ENCODE assay signal across 28 cellular contexts in genomic region chr17:64771980-64772844, GRCh38.
DNase-seq lines count a peak whose midpoint lies in the region; ATAC-seq, FAIRE-seq and TF ChIP-seq lines count a peak whose summit lies in the region.
"Had no signal": no experiment of that assay in that cellular context is flagged by ENCODE, and none has a peak within 500 bp of the region (broad histone marks: within the 10 kb centered on the region; RNA-seq: fewer than 3 reads in every experiment).

No MANE protein-coding gene starts in this region.

- in situ Hi-C loops in GM23248 (cut with MboI), result no loop called here

- no peak overlapping the region for H2BK20ac ChIP-seq in H1 (ENCODE audit: low read length)

- no peak overlapping the region for H2AFZ ChIP-seq in H1 (ENCODE audit: low read length)
- no peak overlapping the region for H2AFZ ChIP-seq in GM23248

- no peak for TF ChIP-seq RAD21 in H1 (IDR thresholded peaks at IDR 0.05 in 1 of 2, conservative IDR thresholded peaks at IDR 0.05 in 1 of 2; ENCODE audit: low read depth in 2 of 2, low read length in 2 of 2)

- TF ChIP-seq POLR2A in H1 (IDR thresholded peaks at IDR 0.05; ENCODE audit: control extremely low read depth in 1 of 2, low read depth in 2 of 2, low read length in 2 of 2) (no peak), suprapubic skin (IDR thresholded peaks at IDR 0.05) (no peak)

- no peak for DNase-seq in left ventricle myocardium inferior
- no peak for DNase-seq in left ventricle myocardium superior
- DNase-seq in LNCaP clone FGC (ENCODE audit: low read depth), result peak; percentile 34
- DNase-seq in H1 (ENCODE audit: low read depth in 1 of 2, low spot score in 2 of 2), result no peak
- DNase-seq in suprapubic skin (ENCODE audit: low spot score in 2 of 2), result peak; percentile 56 to 65
- no peak for DNase-seq in A172 (ENCODE audit: low spot score)
- DNase-seq in aorta, result no peak
- no peak for DNase-seq in GM23248
- DNase-seq: ACHN; activated CD4-positive, alpha-beta T cell treated with anti-CD3 and anti-CD28 coated beads for 4 hours; C1 segment of cervical spinal cord; caudate nucleus; glutamatergic neuron; IMR-90; left cardiac atrium; MM.1S; naive thymus-derived CD4-positive, alpha-beta T cell; NCI-H146; NCI-H510A treated with DMSO at 0.1 percent for 48 hours; NK-92 treated with Interleukin-12 subunit alpha and Interleukin-12 subunit beta, amount 100 ng/mL, for 24 hours; occipital lobe; small intestine; uterus had no signal

- no peak overlapping the region for H3K23ac ChIP-seq in H1 (ENCODE audit: insufficient read length)

- H2BK5ac ChIP-seq in H1 (ENCODE audit: low read depth, low read length), result no peak overlapping the region

- H2BK12ac ChIP-seq in H1 (ENCODE audit: low read depth, low read length), result no peak overlapping the region

- H2AK5ac ChIP-seq in H1 (ENCODE audit: low read depth, low read length), result no peak overlapping the region

- H3K27ac ChIP-seq in left ventricle myocardium inferior (replicated peaks) (peak overlapping the region; percentile 33), H1 (ENCODE audit: low read depth, low read length) (no peak overlapping the region), suprapubic skin (no peak overlapping the region), aorta (ENCODE audit: low read depth in 1 of 2, low read length in 2 of 2) (no peak overlapping the region), GM23248 (no peak overlapping the region)
- H3K27ac ChIP-seq: ascending aorta, Peyer's patch, SJSA1, uterus had no signal

- H4K20me1 ChIP-seq in H1 (replicated peaks in 1 of 2; ENCODE audit: control insufficient read depth in 1 of 2, insufficient read depth in 2 of 2, low read length in 2 of 2) (peaks cover 0 to 2% of the 10 kb centered on the region in 2 experiments), GM23248 (ENCODE audit: insufficient read depth) (no peaks in the 10 kb centered on the region)

- no peak overlapping the region for H2BK15ac ChIP-seq in H1 (ENCODE audit: low read length)

- no peak overlapping the region for H3K56ac ChIP-seq in H1 (replicated peaks; ENCODE audit: insufficient read length, low read depth, low read length)

- no peaks in the 10 kb centered on the region for H3K9me2 ChIP-seq in GM23248 (ENCODE audit: insufficient read depth)

- WGBS in H1 (ENCODE audit: extremely low coverage in 1 of 2, insufficient coverage in 1 of 2, insufficient read length in 1 of 2, insufficient replicate concordance in 2 of 2, low coverage in 1 of 2, low lambda C conversion rate in 2 of 2, missing lambda C conversion rate in 1 of 2), 2 experiments, result 79% methylated on average over 5 of the region's 5 CpGs; no CpG with 5 or more reads in 1 of the 2 experiments
- WGBS in suprapubic skin, result 75% methylated on average over 4 of the region's 5 CpGs
- WGBS in aorta, 2 donors, result 88 to 92% methylated on average over 5 of the region's 5 CpGs
- 90 to 94% methylated on average over 5 of the region's 5 CpGs for WGBS in GM23248 (ENCODE audit: low coverage in 1 of 2, low lambda C conversion rate in 2 of 2, missing lambda C conversion rate in 2 of 2), 2 experiments

- CTCF ChIA-PET in H1 (lab: Charles Lee; ENCODE audit: partially characterized antibody), result interaction anchor here (0.9 to 6.2 kb wide), 5 partner anchors 8 to 32 kb away, joined by 3 to 28 read pairs (median 5); no protein-coding TSS in a partner anchor

- H3K4me2 ChIP-seq in H1 (ENCODE audit: insufficient read depth in 1 of 2, low read depth in 2 of 2, low read length in 2 of 2) (no peak overlapping the region), GM23248 (ENCODE audit: unreplicated experiment) (no peak overlapping the region)

- H4K8ac ChIP-seq in H1 (ENCODE audit: extremely low read depth, insufficient read depth, low read length), result peak overlapping the region; percentile 21; the same call in 1 of the 2 replicates

- no peaks in the 10 kb centered on the region for H3K27me3 ChIP-seq in left ventricle myocardium inferior (ENCODE audit: low read depth)
- H3K27me3 ChIP-seq in H1 (replicated peaks in 1 of 4; ENCODE audit: control insufficient read depth in 3 of 4, extremely low read depth in 1 of 4, insufficient read depth in 3 of 4, low read length in 3 of 4), result peaks cover under 1 to 22% (median 18%) of the 10 kb centered on the region in 4 experiments
- H3K27me3 ChIP-seq in suprapubic skin, result no peaks in the 10 kb centered on the region
- no peaks in the 10 kb centered on the region for H3K27me3 ChIP-seq in aorta (ENCODE audit: control insufficient read depth in 1 of 2, insufficient read depth in 2 of 2, low read length in 1 of 2)
- H3K27me3 ChIP-seq in GM23248 (replicated peaks; ENCODE audit: insufficient read depth), result no peaks in the 10 kb centered on the region
- H3K27me3 ChIP-seq: ascending aorta, Peyer's patch, SJSA1, uterus had no signal

- H4K91ac ChIP-seq in H1 (replicated peaks; ENCODE audit: insufficient read length, low read length), result no peak overlapping the region

- no peak overlapping the region for H3K4me3 ChIP-seq in left ventricle myocardium inferior
- peak overlapping the region; percentile 69 for H3K4me3 ChIP-seq in LNCaP clone FGC (ENCODE audit: low read depth, low read length)
- no peak overlapping the region for H3K4me3 ChIP-seq in H1 (ENCODE audit: extremely low read depth in 1 of 4, insufficient read depth in 2 of 4, low read depth in 3 of 4, low read length in 4 of 4)
- no peak overlapping the region for H3K4me3 ChIP-seq in suprapubic skin
- H3K4me3 ChIP-seq in aorta (ENCODE audit: low read length in 2 of 2), result no peak overlapping the region
- no peak overlapping the region for H3K4me3 ChIP-seq in GM23248
- H3K4me3 ChIP-seq: ascending aorta, Peyer's patch, SJSA1, uterus had no signal

- H3K23me2 ChIP-seq in H1 (ENCODE audit: low read depth, low read length), result no peaks in the 10 kb centered on the region; the same call in 1 of the 2 replicates

- H3K4ac ChIP-seq in H1 (replicated peaks; ENCODE audit: insufficient read length, low read depth, low read length), result no peak overlapping the region

- H3K79me1 ChIP-seq in H1 (ENCODE audit: low read depth, low read length), result no peaks in the 10 kb centered on the region

- intact Hi-C loops in left ventricle myocardium inferior (cut with micrococcal nuclease) (no loop called here), left ventricle myocardium superior (cut with micrococcal nuclease) (no loop called here), aorta (cut with DNase I) (no loop called here)

- H2BK120ac ChIP-seq in H1 (replicated peaks; ENCODE audit: low read depth, low read length), result no peak overlapping the region

- H3K9ac ChIP-seq in H1 (replicated peaks in 1 of 4; ENCODE audit: extremely low read depth in 1 of 4, low read depth in 3 of 4, low read length in 3 of 4), result no peak overlapping the region
- H3K9ac ChIP-seq in GM23248, result no peak overlapping the region

- H3F3A ChIP-seq in GM23248 (ENCODE audit: insufficient read depth), result no peaks in the 10 kb centered on the region

- H3K18ac ChIP-seq in H1 (ENCODE audit: extremely low read depth, low read length), result no peak overlapping the region

- no peak for FAIRE-seq in H1 (lab: Jason Lieb, UNC)
- FAIRE-seq: endometrium, small intestine had no signal

- H3K4me1 ChIP-seq in left ventricle myocardium inferior, result peaks cover 20% of the 10 kb centered on the region
- H3K4me1 ChIP-seq in H1 (replicated peaks in 1 of 4; ENCODE audit: control insufficient read depth in 3 of 4, insufficient read depth in 4 of 4, low read length in 3 of 4), result peaks cover 0 to 14% (median 3%) of the 10 kb centered on the region in 4 experiments; a peak in 6 of 7 replicates
- peaks cover 21% of the 10 kb centered on the region for H3K4me1 ChIP-seq in suprapubic skin
- no peaks in the 10 kb centered on the region for H3K4me1 ChIP-seq in aorta (ENCODE audit: control insufficient read depth in 1 of 2, insufficient read depth in 2 of 2, low read length in 2 of 2)
- peaks cover 2% of the 10 kb centered on the region; the same call in 1 of the 2 replicates for H3K4me1 ChIP-seq in GM23248 (ENCODE audit: insufficient read depth)

- no peak overlapping the region for H4K5ac ChIP-seq in H1 (ENCODE audit: insufficient read length, low read depth, low read length)

- TF ChIP-seq CTCF in left ventricle myocardium inferior (IDR thresholded peaks at IDR 0.05; ENCODE audit: borderline replicate concordance) (no peak), LNCaP clone FGC (IDR thresholded peaks at IDR 0.05; ENCODE audit: control insufficient read depth, extremely low read depth, insufficient read depth) (no peak), H1 (IDR thresholded peaks at IDR 0.05; ENCODE audit: control extremely low read depth in 1 of 3, insufficient read depth in 1 of 3, low read depth in 1 of 3, low read length in 3 of 3) (no peak), suprapubic skin (IDR thresholded peaks at IDR 0.05) (no peak)

- POLR2A ChIA-PET in H1 (lab: Charles Lee; ENCODE audit: partially characterized antibody), result interaction anchor here (2.1 kb wide), 1 partner anchor 267 kb away, joined by 6 read pairs; no protein-coding TSS in a partner anchor

- peaks cover 3% of the 10 kb centered on the region for H3K36me3 ChIP-seq in left ventricle myocardium inferior
- no peaks in the 10 kb centered on the region; a peak in 1 of 8 replicates for H3K36me3 ChIP-seq in H1 (ENCODE audit: control insufficient read depth in 2 of 4, insufficient read depth in 4 of 4, low read length in 3 of 4)
- H3K36me3 ChIP-seq in suprapubic skin, result peaks cover 4% of the 10 kb centered on the region
- H3K36me3 ChIP-seq in aorta (ENCODE audit: control insufficient read depth in 1 of 2, insufficient read depth in 2 of 2, low read length in 1 of 2), result no peaks in the 10 kb centered on the region
- no peaks in the 10 kb centered on the region for H3K36me3 ChIP-seq in GM23248 (ENCODE audit: low read depth)
- H3K36me3 ChIP-seq: ascending aorta, Peyer's patch, SJSA1, uterus had no signal

- H3K9me3 ChIP-seq in left ventricle myocardium inferior (replicated peaks) (no peaks in the 10 kb centered on the region), H1 (ENCODE audit: insufficient read depth in 2 of 2, low read depth in 1 of 2, low read length in 1 of 2) (no peaks in the 10 kb centered on the region), suprapubic skin (no peaks in the 10 kb centered on the region), aorta (ENCODE audit: control insufficient read depth, low read length) (no peaks in the 10 kb centered on the region), GM23248 (ENCODE audit: low read depth) (no peaks in the 10 kb centered on the region)
- H3K9me3 ChIP-seq: ascending aorta, Peyer's patch, SJSA1, uterus had no signal

- H3K79me2 ChIP-seq in H1 (ENCODE audit: control insufficient read depth in 1 of 2, insufficient read depth in 2 of 2, low read length in 2 of 2), result no peaks in the 10 kb centered on the region; a peak in 1 of 4 replicates
- no peaks in the 10 kb centered on the region for H3K79me2 ChIP-seq in GM23248 (ENCODE audit: insufficient read depth)

- H3K14ac ChIP-seq in H1 (ENCODE audit: insufficient read length), result no peak overlapping the region

- no peak for ATAC-seq in left ventricle myocardium superior
- ATAC-seq in aorta (ENCODE audit: low FRiP score), result no peak
- ATAC-seq: left cardiac atrium; naive thymus-derived CD4-positive, alpha-beta T cell; stimulated activated effector memory CD8-positive, alpha-beta T cell treated with anti-CD3 and anti-CD28 coated beads, Interleukin-12 subunit alpha, Interleukin-12 subunit beta, amount 100 ng/mL, for 72 hours had no signal

- no peak for TF ChIP-seq EP300 in H1 (IDR thresholded peaks at IDR 0.05; ENCODE audit: borderline replicate concordance in 1 of 2, low read depth in 2 of 2, low read length in 2 of 2)
- TF ChIP-seq EP300 in suprapubic skin (IDR thresholded peaks at IDR 0.05), result no peak

Comparison
In these comparisons a context has a peak if more than half of its experiments do, and no peak if none do; other contexts are left out.
1. DNase-seq: peak in LNCaP clone FGC (single experiment) and suprapubic skin (2 of 2); none in left ventricle myocardium inferior (single experiment), left ventricle myocardium superior (single experiment), H1 (0 of 2), A172 (single experiment), aorta (0 of 2) and GM23248 (single experiment).